Comparison of ENCODE assay signal across 11 cellular contexts in the genomic region with DNA sequence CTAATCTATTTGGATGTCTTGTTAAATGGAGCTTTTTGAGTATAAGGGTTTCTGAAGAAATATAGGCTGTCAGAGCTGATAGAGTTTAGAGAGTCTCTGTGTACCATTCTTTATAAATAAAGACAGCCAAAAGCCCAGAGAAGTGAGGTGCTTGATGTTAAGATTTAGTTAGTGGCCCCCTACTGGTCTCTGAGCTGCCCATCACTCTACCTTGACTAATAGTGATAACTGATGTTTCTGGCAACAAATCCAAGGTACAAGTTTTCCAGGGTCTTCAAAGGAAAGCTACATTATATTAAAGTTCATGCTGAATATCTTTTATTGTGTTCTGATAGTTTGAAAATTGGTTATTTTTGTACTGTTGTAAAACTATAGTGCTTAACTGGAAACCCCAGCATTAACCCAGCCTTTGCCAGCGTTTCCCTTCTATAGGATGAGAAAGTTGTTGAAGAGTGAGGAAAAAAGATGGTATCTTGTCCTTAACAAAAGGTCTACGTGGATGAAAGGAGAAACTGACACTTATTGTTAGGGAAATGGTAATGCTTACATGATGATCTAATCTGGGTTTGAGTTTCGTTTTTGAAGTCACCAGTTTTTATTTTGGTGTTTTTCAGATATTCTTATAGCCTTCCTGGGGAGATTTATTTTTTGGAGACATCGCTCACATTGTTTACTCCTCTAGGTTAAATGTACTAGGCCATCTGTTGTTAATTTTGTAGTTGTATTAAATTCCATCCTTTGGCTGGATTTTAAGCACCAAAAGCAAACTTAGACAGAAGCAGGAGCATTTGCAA.
DNase-seq lines count a peak whose midpoint lies in the region; ATAC-seq lines count a peak whose summit lies in the region.
"Had no signal": no experiment of that assay in that cellular context is flagged by ENCODE, and none has a peak within 500 bp of the region (broad histone marks: within the 10 kb centered on the region; RNA-seq: fewer than 3 reads in every experiment).

No MANE protein-coding gene starts in this region.

- peak; percentile 31 for DNase-seq in AG08395 (ENCODE audit: low spot score)
- peak; percentile 28 for DNase-seq in SK-MEL-5 (ENCODE audit: low read depth, low spot score)
- no peak for DNase-seq in mesenchymal stem cell
- DNase-seq in activated CD4-positive, CD25-positive, alpha-beta regulatory T cell (lab: John Stamatoyannopoulos, UW) = no peak
- DNase-seq in posterior vena cava (ENCODE audit: low spot score) = no peak
- no peak for DNase-seq in effector CD8-positive, alpha-beta T cell (lab: John Stamatoyannopoulos, UW)
- DNase-seq: activated CD8-positive, alpha-beta memory T cell treated with anti-CD3 and anti-CD28 coated beads for 24 hours; right cardiac atrium; stimulated activated naive CD8-positive, alpha-beta T cell treated with anti-CD3 and anti-CD28 coated beads, Interleukin-15, Interleukin-2, amounts not matched to agents 100 U/mL and 50 U/mL, for 24 hours had no signal

- H4K91ac ChIP-seq in mesenchymal stem cell (ENCODE audit: low read length) = no peak overlapping the region

- H4K8ac ChIP-seq in mesenchymal stem cell (ENCODE audit: low read length) = no peak overlapping the region

- in situ Hi-C loops in SK-MEL-5 (cut with HindIII; ENCODE audit: low pct_unique_long_range_greater_than_20kb, low sequenced_read_pairs) = no loop called here

- no peak overlapping the region for H3K14ac ChIP-seq in mesenchymal stem cell (ENCODE audit: low read length in 2 of 2)

- H2BK12ac ChIP-seq in mesenchymal stem cell (ENCODE audit: low read length in 2 of 2) = no peak overlapping the region

- H3K4me3 ChIP-seq in mesenchymal stem cell (ENCODE audit: insufficient read depth in 1 of 2, low read depth in 1 of 2, low read length in 2 of 2) = peak overlapping the region in 1 of 2 experiments; percentile 63

- H3K18ac ChIP-seq in mesenchymal stem cell (ENCODE audit: low read depth in 1 of 2, low read length in 2 of 2) = no peak overlapping the region

- 49% methylated on average over 3 of the region's 4 CpGs for WGBS in mesenchymal stem cell

- H3K9me3 ChIP-seq in mesenchymal stem cell (ENCODE audit: control insufficient read depth, low read length) = no peaks in the 10 kb centered on the region

- H3K79me1 ChIP-seq in mesenchymal stem cell (replicated peaks; ENCODE audit: low read length, poor library complexity, severe bottlenecking) = peaks cover 23% of the 10 kb centered on the region

- H2BK120ac ChIP-seq in mesenchymal stem cell (ENCODE audit: low read depth, low read length) = no peak overlapping the region

- H2AFZ ChIP-seq in mesenchymal stem cell (ENCODE audit: low read depth, low read length) = no peak overlapping the region

- no peaks in the 10 kb centered on the region for H3K27me3 ChIP-seq in mesenchymal stem cell (ENCODE audit: control insufficient read depth in 1 of 2, insufficient read depth in 1 of 2, low read length in 2 of 2)

- H3K4me2 ChIP-seq in mesenchymal stem cell (ENCODE audit: low read length, poor library complexity, severe bottlenecking) = no peak overlapping the region

- no peak overlapping the region for H3K27ac ChIP-seq in mesenchymal stem cell (ENCODE audit: low read length, poor library complexity, severe bottlenecking)

- peak overlapping the region; percentile 82 for H3K9ac ChIP-seq in mesenchymal stem cell (ENCODE audit: low read length)

- no peaks in the 10 kb centered on the region for H3K36me3 ChIP-seq in mesenchymal stem cell (ENCODE audit: control insufficient read depth in 1 of 2, insufficient read depth in 2 of 2, low read depth in 1 of 2, low read length in 2 of 2)

- ATAC-seq in GM18502 (IDR thresholded peaks at IDR 0.05; ENCODE audit: poor library complexity, unreplicated experiment) = peak; percentile 37
- ATAC-seq in HG03039 (IDR thresholded peaks at IDR 0.05; ENCODE audit: unreplicated experiment) = no peak
- ATAC-seq: stimulated activated naive CD8-positive, alpha-beta T cell treated with anti-CD3 and anti-CD28 coated beads, Interleukin-15, Interleukin-2, amounts not matched to agents 100 U/mL and 50 U/mL, for 24 hours had no signal

- no peaks in the 10 kb centered on the region for H3K4me1 ChIP-seq in mesenchymal stem cell (ENCODE audit: control insufficient read depth, insufficient read depth, low read depth, low read length)

- no peak overlapping the region for H3K4ac ChIP-seq in mesenchymal stem cell (ENCODE audit: low read depth in 1 of 2, low read length in 2 of 2)

- H3K23ac ChIP-seq in mesenchymal stem cell (ENCODE audit: low read length in 2 of 2) = no peak overlapping the region

- H2BK15ac ChIP-seq in mesenchymal stem cell (ENCODE audit: low read depth, poor library complexity, severe bottlenecking) = no peak overlapping the region

- intact Hi-C loops in posterior vena cava (cut with DNase I) = loop anchor here in 1 of 2 donors (10.0 kb wide), 1 partner anchor 72 kb away; no protein-coding TSS in a partner anchor

- H2BK5ac ChIP-seq in mesenchymal stem cell (ENCODE audit: low read depth, low read length, poor library complexity, severe bottlenecking) = no peak overlapping the region

- H2AK5ac ChIP-seq in mesenchymal stem cell (ENCODE audit: low read length, severe bottlenecking) = no peak overlapping the region

Comparison
In these comparisons a context has a peak if more than half of its experiments do, and no peak if none do; other contexts are left out.
1. DNase-seq: peak in AG08395 (single experiment) and SK-MEL-5 (single experiment); none in mesenchymal stem cell (single experiment), activated CD4-positive, CD25-positive, alpha-beta regulatory T cell (0 of 4), posterior vena cava (single experiment) and effector CD8-positive, alpha-beta T cell (single experiment).